In genomic region chr18:7789853-7790552, GRCh38 we compare ENCODE assay signal across 8 cellular contexts.
DNase-seq lines count a peak whose midpoint lies in the region; ATAC-seq and TF ChIP-seq lines count a peak whose summit lies in the region.

No MANE protein-coding gene starts in this region.

- no peaks in the 10 kb centered on the region for H3K4me1 ChIP-seq in RWPE2 (ENCODE audit: insufficient read depth, poor library complexity, severe bottlenecking)

- no peaks in the 10 kb centered on the region for H3K36me3 ChIP-seq in RWPE2 (ENCODE audit: low read depth)

- no peak overlapping the region for H3K4me3 ChIP-seq in RWPE2 (ENCODE audit: severe bottlenecking)

- H3K27ac ChIP-seq in 22Rv1 (no peak overlapping the region), RWPE2 (ENCODE audit: poor library complexity, severe bottlenecking) (no peak overlapping the region)

- DNase-seq in HCEC 1CT = peak; percentile 51
- DNase-seq in RWPE2 (ENCODE audit: low spot score) = no peak
- peak; percentile 53 for DNase-seq in glomerular visceral epithelial cell (ENCODE audit: extremely low spot score)
- DNase-seq in stromal cell of bone marrow (ENCODE audit: low read depth) = peak; percentile 23
- no peak for DNase-seq in activated T-cell treated with anti-CD3 and anti-CD28 coated beads, Interleukin-2, amount 50 U/mL, for 48 hours

- TF ChIP-seq CTCF in 22Rv1 (IDR thresholded peaks at IDR 0.05) = peak; percentile 65
- peak; percentile 79 for TF ChIP-seq CTCF in RWPE2 (IDR thresholded peaks at IDR 0.05; ENCODE audit: poor library complexity, severe bottlenecking)

- H3K9me3 ChIP-seq in RWPE2 (ENCODE audit: severe bottlenecking) = no peaks in the 10 kb centered on the region

- ATAC-seq in RWPE2 (ENCODE audit: low read depth) (peak; percentile 58; the same call in 2 of the 3 replicates), GM18873 (IDR thresholded peaks at IDR 0.05; ENCODE audit: low FRiP score, unreplicated experiment) (no peak), HG03354 (IDR thresholded peaks at IDR 0.05; ENCODE audit: poor library complexity, severe bottlenecking, unreplicated experiment) (no peak)

- H3K27me3 ChIP-seq in RWPE2 (ENCODE audit: insufficient read depth, poor library complexity, severe bottlenecking) = no peaks in the 10 kb centered on the region

Comparison
In these comparisons a context has a peak if more than half of its experiments do, and no peak if none do; other contexts are left out.
1. DNase-seq: peak in HCEC 1CT (single experiment), glomerular visceral epithelial cell (single experiment) and stromal cell of bone marrow (single experiment); none in RWPE2 (single experiment) and activated T-cell treated with anti-CD3 and anti-CD28 coated beads, Interleukin-2, amount 50 U/mL, for 48 hours (0 of 2).